Comparison of ENCODE assay signal across 16 cellular contexts in the genomic region with DNA sequence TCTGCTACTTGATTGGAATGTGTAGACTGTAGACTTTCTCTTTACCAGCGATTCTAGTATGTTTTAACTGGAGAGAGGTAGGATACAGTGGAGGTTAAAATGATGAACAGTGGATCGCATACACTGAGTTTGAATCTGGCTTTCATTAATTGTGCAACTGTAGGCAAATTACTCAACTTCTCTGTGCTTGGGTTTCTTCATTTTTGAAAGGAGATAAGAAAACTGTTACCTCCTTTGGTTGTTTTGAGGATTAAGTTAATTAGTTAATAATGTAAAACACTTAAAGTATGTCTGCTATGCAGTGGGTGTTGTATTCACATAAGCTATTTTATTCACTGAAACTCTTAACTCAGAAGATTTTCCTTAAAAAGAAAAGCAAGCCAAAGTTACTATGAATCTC.
"Had no signal": no experiment of that assay in that cellular context is flagged by ENCODE, and none has a peak within 500 bp of the region (broad histone marks: within the 10 kb centered on the region; RNA-seq: fewer than 3 reads in every experiment).

No MANE protein-coding gene starts in this region.

- DNase-seq: activated CD4-positive, alpha-beta memory T cell treated with anti-CD3 and anti-CD28 coated beads, Interleukin-2, amount 10 ng/mL, durations not matched to agents 7 days and 5 days; activated CD4-positive, alpha-beta T cell treated with anti-CD3 and anti-CD28 coated beads for 4 hours; activated effector memory CD4-positive, alpha-beta T cell treated with Interleukin-2 at 50 U/mL for 16 hours; activated T-cell treated with anti-CD3 and anti-CD28 coated beads, Interleukin-2, amount 50 U/mL, for 4 hours; amniotic stem cell; effector memory CD4-positive, alpha-beta T cell; islet precursor cell; mammary epithelial cell; mucosa of descending colon; naive thymus-derived CD8-positive, alpha-beta T cell; posterior cingulate gyrus; small intestine; stimulated activated naive CD8-positive, alpha-beta T cell treated with anti-CD3 and anti-CD28 coated beads, Interleukin-15, amount 100 ng/mL, for 72 hours had no signal

- H3K27me3 ChIP-seq: right atrium auricular region had no signal

- H3K4me1 ChIP-seq: right atrium auricular region had no signal

- H3K9me3 ChIP-seq: mucosa of descending colon, right atrium auricular region had no signal

- H3K4me3 ChIP-seq: mucosa of descending colon, right atrium auricular region had no signal

- ATAC-seq: activated T-cell treated with anti-CD3 and anti-CD28 coated beads, Interleukin-2, amount 50 U/mL, for 4 hours; left lobe of liver; mucosa of descending colon; naive thymus-derived CD8-positive, alpha-beta T cell; stimulated activated naive CD8-positive, alpha-beta T cell treated with anti-CD3 and anti-CD28 coated beads, Interleukin-15, amount 100 ng/mL, for 72 hours had no signal

- H3K27ac ChIP-seq: epithelial cell of prostate, right atrium auricular region had no signal
